In the genomic region with DNA sequence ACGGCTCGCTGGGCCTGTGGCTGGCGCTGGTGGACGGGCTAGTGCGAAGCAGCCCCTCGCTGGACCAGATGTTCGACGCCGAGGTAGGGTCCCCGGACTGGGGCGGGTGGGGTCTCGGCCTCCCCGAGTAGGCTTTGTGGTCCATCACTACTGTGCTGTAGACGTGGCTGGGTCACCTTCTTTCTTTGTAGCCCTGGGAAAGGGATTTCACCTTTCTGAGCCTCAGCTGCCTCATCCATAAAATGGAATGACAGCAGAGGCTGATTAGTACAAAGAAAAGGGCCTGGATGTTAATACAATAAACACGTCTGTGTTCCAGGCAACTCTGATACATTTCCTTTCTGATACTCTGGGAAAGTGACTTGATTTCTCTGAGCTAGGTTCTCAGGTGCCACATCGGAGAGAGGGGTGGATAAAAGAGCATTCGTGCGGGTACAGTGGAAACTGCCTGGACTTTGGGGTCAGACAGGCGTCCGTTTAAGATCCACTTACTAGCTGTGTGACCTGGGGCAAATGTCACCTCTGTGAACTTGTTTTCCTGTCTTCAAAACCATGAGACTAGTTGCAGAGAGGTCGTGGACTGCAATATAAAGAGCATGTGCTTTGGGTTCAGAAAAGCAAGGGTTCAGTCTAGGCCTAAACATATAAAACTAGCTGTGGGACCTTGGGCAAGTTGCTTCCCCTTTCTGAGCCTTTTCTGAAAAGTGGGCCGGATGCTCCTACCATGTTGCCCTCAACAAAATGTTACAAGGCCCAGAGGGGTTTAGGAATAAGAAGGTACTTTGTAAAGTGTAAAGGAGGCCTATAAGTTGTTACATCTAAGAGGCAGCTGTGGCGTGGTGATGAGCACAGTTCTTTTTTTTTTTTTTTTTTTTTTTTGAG, we compare ENCODE assay signal across 1 cellular context.
TF ChIP-seq lines count a peak whose summit lies in the region.

No MANE protein-coding gene starts in this region.

TF ChIP-seq in HCT116, 20 proteins besides CTCF, POLR2A, EP300 and RAD21 (continued from another document):
- TF ChIP-seq, protein P1, sequence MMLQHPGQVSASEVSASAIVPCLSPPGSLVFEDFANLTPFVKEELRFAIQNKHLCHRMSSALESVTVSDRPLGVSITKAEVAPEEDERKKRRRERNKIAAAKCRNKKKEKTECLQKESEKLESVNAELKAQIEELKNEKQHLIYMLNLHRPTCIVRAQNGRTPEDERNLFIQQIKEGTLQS (IDR thresholded peaks at IDR 0.05): no peak
- TF ChIP-seq CBX3 (IDR thresholded peaks at IDR 0.05; ENCODE audit: low read depth) (no peak), EZH2 (IDR thresholded peaks at IDR 0.05) (no peak), ELF1 (IDR thresholded peaks at IDR 0.05; ENCODE audit: borderline replicate concordance, low read depth) (no peak), YY1 (IDR thresholded peaks at IDR 0.05; ENCODE audit: extremely low read depth, insufficient replicate concordance, low read depth, low read length) (no peak), EGR1 (IDR thresholded peaks at IDR 0.05; ENCODE audit: low read depth) (no peak), EZH2phosphoT487 (IDR thresholded peaks at IDR 0.05; ENCODE audit: borderline replicate concordance) (no peak), TCF7L2 (IDR thresholded peaks at IDR 0.05; ENCODE audit: borderline replicate concordance, extremely low read depth, insufficient read depth, insufficient read length) (no peak), SRF (IDR thresholded peaks at IDR 0.05; ENCODE audit: low read depth) (no peak), POLR2AphosphoS5 (IDR thresholded peaks at IDR 0.05; ENCODE audit: low read depth, low read length) (no peak), ZFX (IDR thresholded peaks at IDR 0.05) (no peak)
- TF ChIP-seq, protein P2, sequence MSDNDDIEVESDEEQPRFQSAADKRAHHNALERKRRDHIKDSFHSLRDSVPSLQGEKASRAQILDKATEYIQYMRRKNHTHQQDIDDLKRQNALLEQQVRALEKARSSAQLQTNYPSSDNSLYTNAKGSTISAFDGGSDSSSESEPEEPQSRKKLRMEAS (IDR thresholded peaks at IDR 0.05): no peak
